ENCODE assay signal across 23 cellular contexts in genomic region chr13:31940076-31940475, GRCh38.
"Had no signal": no experiment of that assay in that cellular context is flagged by ENCODE, and none has a peak within 500 bp of the region (broad histone marks: within the 10 kb centered on the region; RNA-seq: fewer than 3 reads in every experiment).

No MANE protein-coding gene starts in this region.

- H3K27me3 ChIP-seq: colonic mucosa, dorsolateral prefrontal cortex, esophagus muscularis mucosa, esophagus squamous epithelium, foreskin keratinocyte, gastrocnemius medialis, gastroesophageal sphincter, heart left ventricle, heart right ventricle had no signal

- H3K4me3 ChIP-seq: colonic mucosa, coronary artery, dorsolateral prefrontal cortex, esophagus muscularis mucosa, esophagus squamous epithelium, gastrocnemius medialis, gastroesophageal sphincter, heart left ventricle, heart right ventricle had no signal

- H3K4me1 ChIP-seq: colonic mucosa had no signal

- H3K27ac ChIP-seq: colonic mucosa, coronary artery, epithelial cell of prostate, esophagus muscularis mucosa, esophagus squamous epithelium, foreskin keratinocyte, gastrocnemius medialis, gastroesophageal sphincter, heart left ventricle, heart right ventricle had no signal

- DNase-seq: colonic mucosa; cortex of kidney; dermis blood vessel endothelial cell; effector CD4-positive, alpha-beta T cell; effector CD8-positive, alpha-beta T cell; effector memory CD4-positive, alpha-beta T cell; effector memory CD8-positive, alpha-beta T cell; endodermal cell; erythroblast; esophagus squamous epithelium; foreskin fibroblast; foreskin keratinocyte; foreskin melanocyte; gastrocnemius medialis; glutamatergic neuron; head of caudate nucleus; heart left ventricle; heart right ventricle had no signal

- H3K9me3 ChIP-seq: colonic mucosa, esophagus muscularis mucosa, esophagus squamous epithelium, gastrocnemius medialis, gastroesophageal sphincter, heart left ventricle, heart right ventricle had no signal

- H3K36me3 ChIP-seq: colonic mucosa, esophagus muscularis mucosa, esophagus squamous epithelium, gastrocnemius medialis, gastroesophageal sphincter had no signal
